ENCODE assay signal across 8 cellular contexts in the genomic region with DNA sequence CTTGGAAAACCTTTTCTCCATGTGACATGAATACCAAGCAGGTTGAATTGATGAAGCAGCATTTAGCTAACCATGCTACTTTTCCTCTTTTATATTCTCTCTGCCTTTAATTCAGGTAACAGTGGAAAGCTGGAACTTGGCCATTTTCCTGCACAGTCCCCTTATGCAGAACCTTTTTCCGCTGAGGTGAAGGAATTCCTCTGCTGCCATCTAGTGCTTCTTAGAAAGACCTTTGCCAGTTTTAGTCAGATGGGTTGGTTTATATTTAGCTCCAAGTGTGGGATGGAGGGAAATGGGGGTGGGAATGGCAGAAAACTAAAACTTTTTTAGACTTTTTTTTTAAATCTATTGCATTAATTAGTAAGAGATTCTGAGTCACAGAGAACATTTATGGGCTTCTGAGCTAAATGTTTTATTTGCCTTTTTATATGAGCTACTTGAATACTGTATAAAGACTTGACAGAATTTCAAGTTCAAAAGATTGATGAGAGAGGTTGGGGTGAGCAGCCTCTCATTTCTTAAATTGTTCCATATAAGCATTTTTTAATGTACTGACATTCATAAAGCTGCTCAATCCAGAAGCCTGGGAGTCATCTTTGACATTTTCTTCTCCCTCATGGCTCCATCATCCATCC.
DNase-seq lines count a peak whose midpoint lies in the region; ATAC-seq and TF ChIP-seq lines count a peak whose summit lies in the region.

No MANE protein-coding gene starts in this region.

- DNase-seq in GM03348 (ENCODE audit: low spot score) (peak; percentile 62), HuH-7 (ENCODE audit: low spot score) (peak; percentile 36), NOMO-1 treated with DMSO at 0.1 percent for 48 hours (lab: John Stamatoyannopoulos, UW; ENCODE audit: unreplicated experiment) (peak; percentile 50), dedifferentiated amniotic fluid mesenchymal stem cell (ENCODE audit: extremely low spot score) (peak; percentile 61), lower lobe of right lung (no peak), activated gamma-delta T cell treated with Interleukin-2 at 50 U/mL for 16 hours (no peak)
- no peak for DNase-seq in stimulated activated CD4-positive, alpha-beta T cell treated with anti-CD3 and anti-CD28 coated beads, Interleukin-2, amount 100 ng/mL, for 48 hours
- DNase-seq in activated CD4-positive, alpha-beta T cell treated with anti-CD3 and anti-CD28 coated beads for 48 hours = no peak

- H3K27me3 ChIP-seq in lower lobe of right lung (ENCODE audit: low read depth) = no peaks in the 10 kb centered on the region

- H3K36me3 ChIP-seq in lower lobe of right lung = no peaks in the 10 kb centered on the region

- no peak overlapping the region for H3K4me3 ChIP-seq in lower lobe of right lung

- H3K4me1 ChIP-seq in lower lobe of right lung = no peaks in the 10 kb centered on the region

- no peaks in the 10 kb centered on the region for H3K9me3 ChIP-seq in lower lobe of right lung

- H3K27ac ChIP-seq in lower lobe of right lung = no peak overlapping the region

- intact Hi-C loops in lower lobe of right lung (cut with DNase I) = no loop called here

- peak; percentile 50 for TF ChIP-seq CTCF in lower lobe of right lung (IDR thresholded peaks at IDR 0.05)

- ATAC-seq in lower lobe of right lung = peak; percentile 63 to 77

Comparison
In these comparisons a context has a peak if more than half of its experiments do, and no peak if none do; other contexts are left out.
1. DNase-seq: peak in GM03348 (single experiment), HuH-7 (single experiment), NOMO-1 treated with DMSO at 0.1 percent for 48 hours (single experiment) and dedifferentiated amniotic fluid mesenchymal stem cell (single experiment); none in lower lobe of right lung (single experiment), activated gamma-delta T cell treated with Interleukin-2 at 50 U/mL for 16 hours (single experiment), stimulated activated CD4-positive, alpha-beta T cell treated with anti-CD3 and anti-CD28 coated beads, Interleukin-2, amount 100 ng/mL, for 48 hours (0 of 2) and activated CD4-positive, alpha-beta T cell treated with anti-CD3 and anti-CD28 coated beads for 48 hours (single experiment).